ENCODE assay signal across 14 cellular contexts in genomic region chr4:176769519-176769918, GRCh38. TPM values are rescaled to one million over a fixed set of nuclear protein-coding genes. Genes with fewer than 3 reads are reported as not detected.
DNase-seq lines count a peak whose midpoint lies in the region; ATAC-seq, FAIRE-seq and TF ChIP-seq lines count a peak whose summit lies in the region.
"Had no signal": no experiment of that assay in that cellular context is flagged by ENCODE, and none has a peak within 500 bp of the region (broad histone marks: within the 10 kb centered on the region; RNA-seq: fewer than 3 reads in every experiment).

No MANE protein-coding gene starts in this region.

- BruUV-seq in Calu3 (replicated peaks; lab: Mats Ljungman, UMichigan), result no TSS peak

- FAIRE-seq in A549 (lab: Jason Lieb, UNC), result no peak
- no peak for FAIRE-seq in small intestine (lab: Jason Lieb, UNC)
- FAIRE-seq: A204.1, urothelium cell line had no signal

- peak; percentile 83 to 88 for ATAC-seq in A549
- peak; percentile 100 for ATAC-seq in foreskin keratinocyte

- H3K4me1 Mint-ChIP-seq in HFFc6 (ENCODE audit: low read depth) (peaks cover 94% of the 10 kb centered on the region), Calu3 (ENCODE audit: low read depth, unreplicated experiment) (no peaks in the 10 kb centered on the region)
- H3K4me1 Mint-ChIP-seq: central memory CD8-positive, alpha-beta T cell had no signal

- WGBS in A549 (ENCODE audit: missing lambda C conversion rate), result 27% methylated on average over 2 of the region's 2 CpGs
- WGBS in small intestine, 3 donors, result 33 to 61% (median 38%) methylated on average over 2 of the region's 2 CpGs

- TF ChIP-seq CTCF in A549 (IDR thresholded peaks at IDR 0.05), result no peak
- no peak for TF ChIP-seq CTCF in HFFc6 (IDR thresholded peaks at IDR 0.05)
- no peak for TF ChIP-seq CTCF in foreskin keratinocyte (conservative IDR thresholded peaks at IDR 0.05)
- TF ChIP-seq CTCF in Calu3 (IDR thresholded peaks at IDR 0.05; ENCODE audit: unreplicated experiment), result no peak

- H3K27ac Mint-ChIP-seq in HFFc6 (peak overlapping the region; percentile 90), Calu3 (ENCODE audit: unreplicated experiment) (no peak overlapping the region)
- H3K27ac Mint-ChIP-seq: activated CD4-positive, alpha-beta memory T cell treated with anti-CD3 and anti-CD28 coated beads for 36 hours had no signal

- H3K36me3 ChIP-seq in small intestine (ENCODE audit: control insufficient read depth in 2 of 2, insufficient read depth in 2 of 2, low read length in 2 of 2), result no peaks in the 10 kb centered on the region

- no peak for TF ChIP-seq EP300 in A549 (IDR thresholded peaks at IDR 0.05)

- CTCF ChIA-PET in A549 (lab: Yijun Ruan, JAX) (no interaction called here), Calu3 (lab: Charles Lee) (no interaction called here)

- peaks cover 60% of the 10 kb centered on the region for H3K36me3 Mint-ChIP-seq in HFFc6 (ENCODE audit: low read depth)
- H3K36me3 Mint-ChIP-seq in Calu3 (ENCODE audit: insufficient read depth, unreplicated experiment), result no peaks in the 10 kb centered on the region
- H3K36me3 Mint-ChIP-seq: activated CD4-positive, alpha-beta memory T cell treated with anti-CD3 and anti-CD28 coated beads for 36 hours had no signal

- H3K27me3 ChIP-seq in foreskin keratinocyte, result no peaks in the 10 kb centered on the region
- H3K27me3 ChIP-seq in small intestine (ENCODE audit: control insufficient read depth in 2 of 2, insufficient read depth in 2 of 2, low read length in 2 of 2), result no peaks in the 10 kb centered on the region

- H3K9me3 Mint-ChIP-seq in HFFc6 (peaks cover 4% of the 10 kb centered on the region; the same call in 1 of the 2 replicates), Calu3 (ENCODE audit: low read depth, unreplicated experiment) (no peaks in the 10 kb centered on the region)

- H3K27me3 Mint-ChIP-seq in HFFc6 (ENCODE audit: insufficient read depth), result peaks cover 12% of the 10 kb centered on the region; the same call in 1 of the 2 replicates
- H3K27me3 Mint-ChIP-seq in Calu3 (ENCODE audit: unreplicated experiment), result no peaks in the 10 kb centered on the region
- H3K27me3 Mint-ChIP-seq: activated CD4-positive, alpha-beta memory T cell treated with anti-CD3 and anti-CD28 coated beads for 36 hours; central memory CD8-positive, alpha-beta T cell had no signal

- TF ChIP-seq POLR2A in A549 (IDR thresholded peaks at IDR 0.05; ENCODE audit: low read length), result no peak

- peaks cover 23% of the 10 kb centered on the region for H3K4me1 ChIP-seq in A549
- H3K4me1 ChIP-seq in foreskin keratinocyte, result peaks cover 28% of the 10 kb centered on the region
- no peaks in the 10 kb centered on the region for H3K4me1 ChIP-seq in small intestine (ENCODE audit: control insufficient read depth in 2 of 2, insufficient read depth in 1 of 2, low read depth in 1 of 2, low read length in 1 of 2)

- DNase-seq in A549 (ENCODE audit: low read depth in 1 of 2, low spot score in 1 of 2) (peak in 1 of 2 experiments; percentile 49), HFFc6 (peak; percentile 95), amniotic stem cell (lab: John Stamatoyannopoulos, UW) (peak; percentile 90), foreskin keratinocyte (peak; percentile 82 to 93), Calu3 (no peak), NCI-H1694 (lab: John Stamatoyannopoulos, UW) (no peak), small intestine (no peak)
- DNase-seq in activated CD8-positive, alpha-beta memory T cell treated with anti-CD3 and anti-CD28 coated beads for 24 hours, result no peak
- DNase-seq: activated CD4-positive, alpha-beta memory T cell treated with anti-CD3 and anti-CD28 coated beads for 36 hours; stimulated activated CD4-positive, alpha-beta T cell treated with anti-CD3 and anti-CD28 coated beads, Interleukin-15, amount 100 ng/mL, for 24 hours had no signal

- peak overlapping the region; percentile 50 to 83; a peak in 5 of 6 replicates for H3K27ac ChIP-seq in A549
- peak overlapping the region; percentile 67 for H3K27ac ChIP-seq in foreskin keratinocyte
- H3K27ac ChIP-seq in small intestine (ENCODE audit: low read depth in 1 of 2, low read length in 1 of 2), result no peak overlapping the region

- POLR2A ChIA-PET in A549 (lab: Yijun Ruan, JAX), result interaction anchor here (0.9 to 1.0 kb wide), 2 partner anchors 8 to 133 kb away, joined by 4 to 7 read pairs; no protein-coding TSS in a partner anchor

- H3K4me3 ChIP-seq in A549, result no peak overlapping the region
- H3K4me3 ChIP-seq in small intestine (ENCODE audit: low read depth in 1 of 2, low read length in 2 of 2), result no peak overlapping the region

- H3K9me3 ChIP-seq in A549 (no peaks in the 10 kb centered on the region), small intestine (ENCODE audit: control insufficient read depth, low read depth) (no peaks in the 10 kb centered on the region)

- intact Hi-C loops in Calu3 (cut with micrococcal nuclease; ENCODE audit: unreplicated experiment), result no loop called here

- TF ChIP-seq RAD21 in A549 (conservative IDR thresholded peaks at IDR 0.05 in 1 of 2, IDR thresholded peaks at IDR 0.05 in 1 of 2), result no peak

- H3K4me3 Mint-ChIP-seq in HFFc6, result peak overlapping the region; percentile 45
- H3K4me3 Mint-ChIP-seq in Calu3 (ENCODE audit: low read depth, unreplicated experiment), result no peak overlapping the region
- H3K4me3 Mint-ChIP-seq: activated CD4-positive, alpha-beta memory T cell treated with anti-CD3 and anti-CD28 coated beads for 36 hours; central memory CD8-positive, alpha-beta T cell had no signal

- peak overlapping the region; percentile 52 for H3K4me2 ChIP-seq in A549

TF ChIP-seq in A549, 52 proteins besides CTCF, POLR2A, EP300 and RAD21:
- TF ChIP-seq JUNB (IDR thresholded peaks at IDR 0.05) (0 out of 2 replicates have a peak, but pooled peaks have one; percentile 33), FOSL2 (IDR thresholded peaks at IDR 0.05) (0 out of 2 replicates have a peak, but pooled peaks have one; percentile 24), FOSL2 (CRISPR knock-in tag; IDR thresholded peaks at IDR 0.05) (peak; percentile 69), ZSCAN20 (CRISPR knock-in tag; IDR thresholded peaks at IDR 0.05) (no peak)

RNA-seq across cellular contexts. Expression of gene VEGFC, which starts 23.2 kb away (rescaled TPM):
- polyA plus RNA-seq in A549 (2011; rRNA removed) (14.4 and 17.1 TPM in 2 replicates), A549 (2017; fragmentation: RNase III; extraction: RNeasy Plus Mini Kit Qiagen cat#74134 plus additional on column Dnase treatment) (10.0 to 11.6 TPM (median 11.2 TPM) in 3 replicates), foreskin keratinocyte (74.6 and 91.5 TPM in 2 replicates), small intestine (1 to 10 TPM in 1 of 3 donors, under 1 TPM in 1, not detected in 1; 0.81 to 9.1 TPM)
- 5.0 and 6.1 TPM in 2 replicates for polyA plus RNA-seq in A549 (2012; cell fraction: cytosol; rRNA removed)
- 3.4 and 4.9 TPM in 2 replicates for polyA plus RNA-seq in A549 (2012; cell fraction: nucleus; rRNA removed)
- 11.0 and 12.1 TPM in 2 replicates for polyA minus RNA-seq in A549 (2011; rRNA and poly(A)+ RNA removed)
- total RNA-seq in HFFc6 (2021; fragmentation: NEBNext Ultra II Directional; extraction: Animal tissue kit (Norgen Biotek cat#: 25700)), result 100 to 1,000 TPM; 323 to 374 (median 351) TPM
- total RNA-seq in foreskin keratinocyte (78.0 and 80.3 TPM in 2 replicates), Calu3 (2022) (1.2 and 1.5 TPM in 2 replicates)
- total RNA-seq: activated CD4-positive, alpha-beta memory T cell treated with anti-CD3 and anti-CD28 coated beads for 36 hours; OCI-LY7 had no signal

Comparison
In these comparisons a context has a peak if more than half of its experiments do, and no peak if none do; other contexts are left out.
1. DNase-seq: peak in HFFc6 (single experiment), amniotic stem cell (single experiment) and foreskin keratinocyte (2 of 2); none in activated CD8-positive, alpha-beta memory T cell treated with anti-CD3 and anti-CD28 coated beads for 24 hours (single experiment), Calu3 (single experiment), NCI-H1694 (single experiment) and small intestine (single experiment).
2. H3K27ac ChIP-seq: peak in A549 (2 of 2) and foreskin keratinocyte (single experiment); none in small intestine (0 of 2).
3. RNA of gene VEGFC, which starts 23.2 kb away (total RNA-seq): 323 to 374 TPM in HFFc6 and 78.0 to 80.3 TPM in foreskin keratinocyte; 1.2 to 1.5 TPM in Calu3; every median in the first group is over 10 times any median in the second.